10 cellular contexts compared by ENCODE assay signal in genomic region chr4:159178147-159178541, GRCh38.
DNase-seq lines count a peak whose midpoint lies in the region; ATAC-seq, FAIRE-seq and TF ChIP-seq lines count a peak whose summit lies in the region.
"Had no signal": no experiment of that assay in that cellular context is flagged by ENCODE, and none has a peak within 500 bp of the region (broad histone marks: within the 10 kb centered on the region; RNA-seq: fewer than 3 reads in every experiment).

No MANE protein-coding gene starts in this region.

- H3K27me3 ChIP-seq in GM12878 (replicated peaks in 1 of 2; ENCODE audit: control insufficient read depth in 2 of 2, insufficient read depth in 2 of 2, low read length in 1 of 2): no peaks in the 10 kb centered on the region
- H3K27me3 ChIP-seq: brain microvascular endothelial cell had no signal

- SMC1A ChIA-PET in GM12878 (lab: Charles Lee; ENCODE audit: uncharacterized antibody, unreplicated experiment): interaction anchor here (0.6 to 6.4 kb wide), 16 partner anchors 9 to 456 kb away, joined by 3 to 69 read pairs (median 5); no protein-coding TSS in a partner anchor

- ATAC-seq in A549: no peak
- ATAC-seq in GM19025 (IDR thresholded peaks at IDR 0.05; ENCODE audit: low read depth, unreplicated experiment): peak; percentile 42
- ATAC-seq in GM12878: peak; percentile 65
- no peak for ATAC-seq in HG03432 (IDR thresholded peaks at IDR 0.05; ENCODE audit: unreplicated experiment)

- H3K4me2 ChIP-seq in A549 (peak overlapping the region; percentile 20; the same call in 2 of the 3 replicates), GM12878 (ENCODE audit: control insufficient read depth, insufficient read depth) (peak overlapping the region; percentile 81)

- no peak overlapping the region; the same call in 1 of the 2 replicates for H2AFZ ChIP-seq in GM12878 (ENCODE audit: control insufficient read depth, low read depth, low read length)

- peak overlapping the region; percentile 36; the same call in 1 of the 2 replicates for H3K9ac ChIP-seq in GM12878 (ENCODE audit: control insufficient read depth, insufficient read depth, low read length)

- no TSS peak for BruUV-seq in GM12878 (replicated peaks; lab: Mats Ljungman, UMichigan)

- H4K20me1 ChIP-seq in GM12878 (ENCODE audit: control insufficient read depth, insufficient read depth): no peaks in the 10 kb centered on the region

- TF ChIP-seq RAD21 in A549 (conservative IDR thresholded peaks at IDR 0.05 in 1 of 2, IDR thresholded peaks at IDR 0.05 in 1 of 2): no peak
- no peak for TF ChIP-seq RAD21 in GM12878 (IDR thresholded peaks at IDR 0.05; ENCODE audit: insufficient read depth, low read depth, low read length)

- H3K9me3 ChIP-seq in A549 (no peaks in the 10 kb centered on the region), GM12878 (replicated peaks; ENCODE audit: control insufficient read depth, insufficient read depth, low read length) (no peaks in the 10 kb centered on the region)

- TF ChIP-seq CTCF in A549 (IDR thresholded peaks at IDR 0.05) (no peak), GM12878 (IDR thresholded peaks at IDR 0.05 in 2 of 3, conservative IDR thresholded peaks at IDR 0.05 in 1 of 3; ENCODE audit: control insufficient read depth in 2 of 3, extremely low read depth in 1 of 3, insufficient read depth in 1 of 3, low read depth in 3 of 3, low read length in 3 of 3) (no peak)

- H3K4me1 ChIP-seq in A549 (peaks cover 52% of the 10 kb centered on the region), GM12878 (ENCODE audit: control insufficient read depth, insufficient read depth, low read length) (peaks cover 44% of the 10 kb centered on the region)

- CTCF ChIA-PET in A549 (lab: Yijun Ruan, JAX) (interaction anchor here (0.7 to 2.1 kb wide), 4 partner anchors 25 to 327 kb away, joined by 3 to 11 read pairs (median 4); no protein-coding TSS in a partner anchor), GM12878 (lab: Yijun Ruan, JAX) (interaction anchor here (0.7 to 4.5 kb wide), 12 partner anchors 9 to 367 kb away, joined by 3 to 54 read pairs (median 3); no protein-coding TSS in a partner anchor)

- TF ChIP-seq POLR2A in A549 (IDR thresholded peaks at IDR 0.05; ENCODE audit: low read length) (no peak), GM12878 (IDR thresholded peaks at IDR 0.05; ENCODE audit: low read depth, low read length) (no peak)

- FAIRE-seq in A549 (lab: Jason Lieb, UNC) (no peak), HTR-8/SVneo (lab: Jason Lieb, UNC) (peak; percentile 4), GM12878 (lab: Jason Lieb, UNC) (no peak)

- DNase-seq in A549 (ENCODE audit: low read depth in 1 of 2, low spot score in 1 of 2): no peak
- DNase-seq in HTR-8/SVneo (ENCODE audit: insufficient read length, low spot score): peak; percentile 7
- no peak for DNase-seq in GM12878 (ENCODE audit: low read depth, low spot score)
- no peak for DNase-seq in stimulated activated CD4-positive, alpha-beta T cell treated with anti-CD3 and anti-CD28 coated beads, Interleukin-4, amount 100 ng/mL, for 24 hours
- no peak for DNase-seq in Kasumi-1 (lab: John Stamatoyannopoulos, UW)
- DNase-seq in middle frontal gyrus (ENCODE audit: extremely low spot score, low spot score): no peak
- DNase-seq: brain microvascular endothelial cell; CD4-positive, CD25-positive, alpha-beta regulatory T cell had no signal

- TF ChIP-seq EP300 in A549 (IDR thresholded peaks at IDR 0.05): no peak
- no peak for TF ChIP-seq EP300 in GM12878 (IDR thresholded peaks at IDR 0.05; ENCODE audit: borderline replicate concordance in 1 of 2, control insufficient read depth in 1 of 2, low read depth in 2 of 2, low read length in 2 of 2)

- H3K4me3 ChIP-seq in A549: no peak overlapping the region
- H3K4me3 ChIP-seq in GM12878: peak overlapping the region; percentile 57

- H3K27ac ChIP-seq in A549 (peak overlapping the region in 1 of 2 experiments; percentile 13; a peak in 3 of 6 replicates), GM12878 (ENCODE audit: control insufficient read depth, insufficient read depth) (peak overlapping the region; percentile 69)
- H3K27ac ChIP-seq: brain microvascular endothelial cell had no signal

- 89% methylated on average over 2 of the region's 2 CpGs for WGBS in A549 (ENCODE audit: missing lambda C conversion rate)
- 48% methylated on average over 2 of the region's 2 CpGs for WGBS in GM12878 (ENCODE audit: insufficient coverage, insufficient replicate concordance, low lambda C conversion rate, missing lambda C conversion rate)

- in situ Hi-C loops in GM12878 (cut with MboI): loop anchor here (5.0 kb wide), 1 partner anchor 321 kb away; no protein-coding TSS in a partner anchor

- H3K79me2 ChIP-seq in GM12878 (ENCODE audit: control insufficient read depth, insufficient read depth, low read length): peaks cover 76% of the 10 kb centered on the region

- no peaks in the 10 kb centered on the region for H3K36me3 ChIP-seq in GM12878 (ENCODE audit: control insufficient read depth in 2 of 2, insufficient read depth in 2 of 2, low read length in 1 of 2)
- H3K36me3 ChIP-seq: brain microvascular endothelial cell had no signal

- RAD21 ChIA-PET in GM12878 (lab: Charles Lee; ENCODE audit: unreplicated experiment): interaction anchor here (0.9 to 4.1 kb wide), 15 partner anchors 9 to 507 kb away, joined by 3 to 51 read pairs (median 5); no protein-coding TSS in a partner anchor

- POLR2A ChIA-PET in A549 (lab: Yijun Ruan, JAX) (no interaction called here), GM12878 (lab: Charles Lee) (interaction anchor here (0.5 to 0.8 kb wide), 4 partner anchors 9 to 512 kb away, joined by 4 to 6 read pairs (median 4); no protein-coding TSS in a partner anchor)

- intact Hi-C loops in GM12878 (cut with micrococcal nuclease; ENCODE audit: unreplicated experiment): loop anchor here (5.0 to 10.0 kb wide), 2 partner anchors 267 to 451 kb away; no protein-coding TSS in a partner anchor

TF ChIP-seq in A549, 52 proteins besides CTCF, POLR2A, EP300 and RAD21:
- TF ChIP-seq RFX5 (IDR thresholded peaks at IDR 0.05): no peak
- TF ChIP-seq ZC3H11A (IDR thresholded peaks at IDR 0.05): no peak
- TF ChIP-seq ZSCAN20 (CRISPR knock-in tag; IDR thresholded peaks at IDR 0.05): no peak

TF ChIP-seq in GM12878, 131 proteins besides CTCF, POLR2A, EP300 and RAD21:
- TF ChIP-seq CREB1 (IDR thresholded peaks at IDR 0.05; ENCODE audit: low read depth) (no peak), DPF2 (IDR thresholded peaks at IDR 0.05) (no peak), ZNF687 (IDR thresholded peaks at IDR 0.05) (no peak), ZNF207 (IDR thresholded peaks at IDR 0.05; ENCODE audit: borderline replicate concordance) (no peak), ZNF384 (IDR thresholded peaks at IDR 0.05; ENCODE audit: borderline replicate concordance, low read depth, low read length) (peak; percentile 39; the same call in 1 of the 2 replicates), MXI1 (IDR thresholded peaks at IDR 0.05; ENCODE audit: low read depth, low read length) (0 out of 2 replicates have a peak, but pooled peaks have one; percentile 17), SUPT20H (IDR thresholded peaks at IDR 0.05; ENCODE audit: borderline replicate concordance, control insufficient read depth, low read depth, low read length) (no peak), SRF (IDR thresholded peaks at IDR 0.05; ENCODE audit: low read depth in 2 of 2, low read length in 2 of 2) (no peak), EGR1 (IDR thresholded peaks at IDR 0.05; ENCODE audit: borderline replicate concordance in 1 of 2, low read depth in 2 of 2, low read length in 2 of 2) (no peak)

Comparison
In these comparisons a context has a peak if more than half of its experiments do, and no peak if none do; other contexts are left out.
1. ATAC-seq: peak in GM19025 (single experiment) and GM12878 (single experiment); none in A549 (0 of 2) and HG03432 (single experiment).